29 cellular contexts compared by ENCODE assay signal in genomic region chrX:130915302-130915701, GRCh38. TPM values are rescaled to one million over a fixed set of nuclear protein-coding genes. Genes with fewer than 3 reads are reported as not detected.
DNase-seq lines count a peak whose midpoint lies in the region; ATAC-seq, FAIRE-seq and TF ChIP-seq lines count a peak whose summit lies in the region.
"Had no signal": no experiment of that assay in that cellular context is flagged by ENCODE, and none has a peak within 500 bp of the region (broad histone marks: within the 10 kb centered on the region; RNA-seq: fewer than 3 reads in every experiment).

No MANE protein-coding gene starts in this region.

- TF ChIP-seq CTCF in AG10803 (conservative IDR thresholded peaks at IDR 0.05; ENCODE audit: low read length) (no peak; the same call in 1 of the 2 replicates), K562 (IDR thresholded peaks at IDR 0.05 in 2 of 3, conservative IDR thresholded peaks at IDR 0.05 in 1 of 3; ENCODE audit: insufficient read depth in 2 of 3, low read depth in 1 of 3, low read length in 3 of 3) (no peak), colonic mucosa (IDR thresholded peaks at IDR 0.05) (no peak)

- no peak overlapping the region for H3K27ac ChIP-seq in K562 (ENCODE audit: extremely low read depth, low read depth, low read length)
- no peak overlapping the region for H3K27ac ChIP-seq in colonic mucosa
- H3K27ac ChIP-seq: heart left ventricle, left ventricle myocardium inferior, SJSA1, testis had no signal

- H3K9me3 ChIP-seq in K562 (replicated peaks; ENCODE audit: control insufficient read depth, insufficient read depth, low read depth, low read length), result no peaks in the 10 kb centered on the region
- no peaks in the 10 kb centered on the region for H3K9me3 ChIP-seq in colonic mucosa
- H3K9me3 ChIP-seq: heart left ventricle, left ventricle myocardium inferior, mucosa of descending colon, SJSA1, testis had no signal

- H3K9me1 ChIP-seq in K562 (ENCODE audit: control insufficient read depth, insufficient read depth, low read length), result no peaks in the 10 kb centered on the region

- peak; percentile 21 to 53; a peak in 3 of 4 replicates for TF ChIP-seq RAD21 in K562 (CRISPR knock-in tag; conservative IDR thresholded peaks at IDR 0.05 in 1 of 2, IDR thresholded peaks at IDR 0.05 in 1 of 2)

- FAIRE-seq in K562 (lab: Jason Lieb, UNC), result no peak
- FAIRE-seq: GM12891, H54, HTR-8/SVneo had no signal

- no peak for TF ChIP-seq EP300 in K562 (IDR thresholded peaks at IDR 0.05; ENCODE audit: low read length)

- H3K4me1 ChIP-seq in K562 (replicated peaks in 1 of 2; ENCODE audit: control insufficient read depth in 2 of 2, insufficient read depth in 2 of 2, low read length in 2 of 2) (no peaks in the 10 kb centered on the region), colonic mucosa (no peaks in the 10 kb centered on the region)
- H3K4me1 ChIP-seq: heart left ventricle, left ventricle myocardium inferior, SJSA1, testis had no signal

- peak; percentile 51 for DNase-seq in AG10803 (ENCODE audit: low read depth)
- DNase-seq in M059J (ENCODE audit: low read depth), result peak; percentile 13
- DNase-seq in K562 (ENCODE audit: extremely low read depth in 1 of 4, low spot score in 3 of 4), result no peak
- DNase-seq in iris pigment epithelial cell (ENCODE audit: low read depth), result peak; percentile 43
- DNase-seq in inferior parietal cortex (ENCODE audit: extremely low spot score), result no peak
- no peak for DNase-seq in T1000 (lab: John Stamatoyannopoulos, UW)
- no peak for DNase-seq in DMS53 (lab: John Stamatoyannopoulos, UW)
- no peak for DNase-seq in colonic mucosa
- DNase-seq: activated CD4-positive, alpha-beta memory T cell treated with anti-CD3 and anti-CD28 coated beads for 36 hours; activated gamma-delta T cell; activated T-cell treated with anti-CD3 and anti-CD28 coated beads for 4 hours; amygdala; CD8-positive, alpha-beta T cell; effector CD4-positive, alpha-beta T cell; heart left ventricle; Kasumi-1; left ventricle myocardium inferior; mucosa of descending colon; NCI-H1436 treated with DMSO at 0.1 percent for 48 hours; NCI-H2171; T-helper 2 cell; testis had no signal

- no peak overlapping the region for H3K4me2 ChIP-seq in K562 (ENCODE audit: insufficient read depth, low read length)

- POLR2A ChIA-PET in K562 (lab: Yijun Ruan, JAX), result interaction anchor here (1.4 kb wide), 1 partner anchor 11 kb away, joined by 5 read pairs; no protein-coding TSS in a partner anchor

- H3K27me3 ChIP-seq in K562 (ENCODE audit: control insufficient read depth in 2 of 2, insufficient read depth in 2 of 2, low read length in 2 of 2) (no peaks in the 10 kb centered on the region), colonic mucosa (no peaks in the 10 kb centered on the region)
- H3K27me3 ChIP-seq: SJSA1, testis had no signal

- no peak overlapping the region for H3K9ac ChIP-seq in K562 (ENCODE audit: insufficient read depth in 1 of 2, low read depth in 2 of 2, low read length in 2 of 2)
- no peak overlapping the region for H3K9ac ChIP-seq in colonic mucosa (ENCODE audit: low read depth in 2 of 2, low read length in 2 of 2)

- no peak overlapping the region for H2AFZ ChIP-seq in K562 (ENCODE audit: low read depth, low read length)

- no peaks in the 10 kb centered on the region for H4K20me1 ChIP-seq in K562 (replicated peaks; ENCODE audit: control insufficient read depth, insufficient read depth, low read length)

- intact Hi-C loops in K562 (cut with micrococcal nuclease) (no loop called here), colonic mucosa (cut with DNase I) (loop anchor here (5.0 kb wide), 2 partner anchors 338 to 518 kb away; no protein-coding TSS in a partner anchor)

- TF ChIP-seq POLR2A in K562 (conservative IDR thresholded peaks at IDR 0.05), result no peak

- CTCF ChIA-PET in K562 (lab: Yijun Ruan, JAX; ENCODE audit: low intra/inter-chr PET ratio), result interaction anchor here (0.6 to 2.3 kb wide), 2 partner anchors 522 to 963 kb away, joined by 5 to 8 read pairs; no protein-coding TSS in a partner anchor

- in situ Hi-C loops in K562 (cut with MboI), result loop anchor here (5.0 to 10.0 kb wide), 2 partner anchors 371 to 523 kb away; no protein-coding TSS in a partner anchor

- no peaks in the 10 kb centered on the region for H3K79me2 ChIP-seq in K562 (ENCODE audit: control insufficient read depth, insufficient read depth, low read length)

- no TSS peak for BruUV-seq in K562 (replicated peaks; lab: Mats Ljungman, UMichigan)

- ATAC-seq in K562, result peak; percentile 64
- ATAC-seq: CD8-positive, alpha-beta T cell; heart left ventricle; mucosa of descending colon; Panc1; stimulated activated effector memory CD8-positive, alpha-beta T cell treated with anti-CD3 and anti-CD28 coated beads, Interleukin-12 subunit alpha, Interleukin-12 subunit beta, amount 100 ng/mL, for 72 hours; WTC11 had no signal

- H3K4me3 ChIP-seq in AG10803 (ENCODE audit: low read length), result no peak overlapping the region
- no peak overlapping the region for H3K4me3 ChIP-seq in K562
- H3K4me3 ChIP-seq in colonic mucosa, result no peak overlapping the region
- H3K4me3 ChIP-seq: heart left ventricle, left ventricle myocardium inferior, mucosa of descending colon, SJSA1, testis had no signal

- H3K36me3 ChIP-seq in K562 (ENCODE audit: control insufficient read depth, insufficient read depth, low read length) (no peaks in the 10 kb centered on the region), colonic mucosa (no peaks in the 10 kb centered on the region)
- H3K36me3 ChIP-seq: heart left ventricle, left ventricle myocardium inferior, SJSA1 had no signal

TF ChIP-seq in K562, 482 proteins besides CTCF, POLR2A, EP300 and RAD21:
- TF ChIP-seq CEBPG (CRISPR knock-in tag; IDR thresholded peaks at IDR 0.05), result peak; percentile 87
- peak; percentile 85 to 90 for TF ChIP-seq CEBPG (tag; conservative IDR thresholded peaks at IDR 0.05 in 1 of 2, IDR thresholded peaks at IDR 0.05 in 1 of 2)
- TF ChIP-seq CEBPB (tag; IDR thresholded peaks at IDR 0.05), result peak; percentile 76
- peak; percentile 66 for TF ChIP-seq ATF3 (IDR thresholded peaks at IDR 0.05)
- no peak for TF ChIP-seq ATF3 (CRISPR knock-in tag; conservative IDR thresholded peaks at IDR 0.05)
- 0 out of 2 replicates have a peak, but pooled peaks have one; percentile 13 for TF ChIP-seq JUND (IDR thresholded peaks at IDR 0.05; ENCODE audit: borderline replicate concordance, low read depth, low read length)
- no peak for TF ChIP-seq JUND (tag; IDR thresholded peaks at IDR 0.05; ENCODE audit: borderline replicate concordance, low read depth, low read length)
- TF ChIP-seq SREBF2 (CRISPR knock-in tag; IDR thresholded peaks at IDR 0.05), result no peak
- peak; percentile 38 to 60; a peak in 2 of 4 replicates for TF ChIP-seq TRIM24 (IDR thresholded peaks at IDR 0.05)
- no peak for TF ChIP-seq HNRNPH1 (optimal IDR thresholded peaks at IDR 0.05; ENCODE audit: low read depth, low read length)

RNA-seq across cellular contexts. Expression of gene ENOX2, which starts 12.3 kb away (rescaled TPM):
- total RNA-seq in M059J (2014; rRNA removed; shearing (Covaris generic)), result 23.2 and 27.2 TPM in 2 replicates
- total RNA-seq in K562 (2011; cell fraction: chromatin; rRNA removed; ENCODE audit: low replicate concordance), result 9.7 and 14.3 TPM in 2 replicates
- total RNA-seq in K562 (2011; cell fraction: nucleolus; rRNA removed), result 3.6 and 4.3 TPM in 2 replicates
- total RNA-seq in K562 (2011; cell fraction: nucleoplasm; rRNA removed), result 5.9 and 7.3 TPM in 2 replicates
- total RNA-seq in K562 (2014; rRNA removed) (10.3 and 14.5 TPM in 2 replicates), K562 (2014; rRNA removed; fragmentation: Illumina TruSeq; extraction: Trizol) (15.6 and 17.1 TPM in 2 replicates), K562 (2015; rRNA removed; fragmentation: Illumina TruSeq; extraction: Trizol) (13.3 and 13.8 TPM in 2 replicates), K562 (2021) (16.7 and 17.5 TPM in 2 replicates), colonic mucosa (10 to 100 TPM in 1 of 2 donors, 1 to 10 TPM in 1; 8.0 to 13.7 TPM)
- polyA plus RNA-seq in K562 (2011; rRNA removed) (18.0 and 24.0 TPM in 2 replicates), K562 (2014; fragmentation: Illumina TruSeq; extraction: Trizol) (16.5 and 18.3 TPM in 2 replicates), K562 (2014; fragmentation: Nextera tagmentation; extraction: Ambion mirVana) (1 to 10 TPM; 8.4 TPM), K562 (2014; rRNA removed) (6.1 and 8.3 TPM in 2 replicates)
- polyA plus RNA-seq in K562 (2011; cell fraction: cytosol; rRNA removed), result 8.3 and 10.0 TPM in 2 replicates
- polyA plus RNA-seq in K562 (2011; cell fraction: nucleus; rRNA removed), result 7.5 TPM in 2 replicates
- polyA plus RNA-seq in K562 (2012), result 14.7 and 16.3 TPM in 2 replicates
- 29.4 and 32.7 TPM in 2 replicates for polyA minus RNA-seq in K562 (2011; rRNA and poly(A)+ RNA removed)
- polyA minus RNA-seq in K562 (2011; cell fraction: cytosol; rRNA and poly(A)+ RNA removed), result 10.1 and 10.5 TPM in 2 replicates
- 5.1 and 9.6 TPM in 2 replicates for polyA minus RNA-seq in K562 (2011; cell fraction: nucleus; rRNA and poly(A)+ RNA removed)

Comparison
In these comparisons a context has a peak if more than half of its experiments do, and no peak if none do; other contexts are left out.
1. DNase-seq: peak in AG10803 (single experiment), M059J (single experiment) and iris pigment epithelial cell (single experiment); none in K562 (0 of 4), inferior parietal cortex (single experiment), T1000 (single experiment), DMS53 (single experiment) and colonic mucosa (single experiment).